ENCODE assay signal across 2 cellular contexts in genomic region chr22:19902245-19902699, GRCh38.
A peak's percentile ranks its signal among the peaks of the same experiment; 100 is the strongest.
TF ChIP-seq lines count a peak whose summit lies in the region.

No MANE protein-coding gene starts in this region.

TF ChIP-seq in K562, 482 proteins besides CTCF, POLR2A, EP300 and RAD21:
- TF ChIP-seq THAP12 (CRISPR knock-in tag; IDR thresholded peaks at IDR 0.05), result no peak
- TF ChIP-seq ZBTB11 (CRISPR knock-in tag; IDR thresholded peaks at IDR 0.05), result no peak
- TF ChIP-seq KLF13 (tag; IDR thresholded peaks at IDR 0.05; ENCODE audit: borderline replicate concordance, low read depth), result peak; percentile 37; the same call in 1 of the 2 replicates
- no peak for TF ChIP-seq ZNF407 (IDR thresholded peaks at IDR 0.05; ENCODE audit: low read depth)

TF ChIP-seq in SK-N-SH, 30 proteins besides CTCF, POLR2A, EP300 and RAD21:
- no peak for TF ChIP-seq ELF1 (IDR thresholded peaks at IDR 0.05)
- no peak for TF ChIP-seq USF2 (IDR thresholded peaks at IDR 0.05; ENCODE audit: borderline replicate concordance, low read depth, low read length)
- no peak for TF ChIP-seq CHD2 (IDR thresholded peaks at IDR 0.05; ENCODE audit: low read length, partially characterized antibody)
- TF ChIP-seq GATA2 (CRISPR knock-in tag; IDR thresholded peaks at IDR 0.05), result no peak
- TF ChIP-seq PBX3 (IDR thresholded peaks at IDR 0.05), result no peak
- TF ChIP-seq SMC3 (IDR thresholded peaks at IDR 0.05; ENCODE audit: low read depth, low read length), result no peak
- no peak for TF ChIP-seq TAF1 (IDR thresholded peaks at IDR 0.05; ENCODE audit: borderline replicate concordance, low read depth, low read length)
- TF ChIP-seq SIN3A (IDR thresholded peaks at IDR 0.05; ENCODE audit: borderline replicate concordance, low read depth, low read length), result no peak
- TF ChIP-seq FOXM1 (IDR thresholded peaks at IDR 0.05; ENCODE audit: low read depth), result no peak
- no peak for TF ChIP-seq YY1 (IDR thresholded peaks at IDR 0.05; ENCODE audit: low read depth)
- TF ChIP-seq FOXJ3 (CRISPR knock-in tag; IDR thresholded peaks at IDR 0.05), result no peak
- TF ChIP-seq IRF3 (IDR thresholded peaks at IDR 0.05; ENCODE audit: low read depth, low read length), result no peak
- TF ChIP-seq USF1 (IDR thresholded peaks at IDR 0.05; ENCODE audit: borderline replicate concordance, low read depth), result no peak
- TF ChIP-seq MEF2A (IDR thresholded peaks at IDR 0.05; ENCODE audit: borderline replicate concordance, low read depth), result no peak
- TF ChIP-seq JUND (IDR thresholded peaks at IDR 0.05), result no peak
- no peak for TF ChIP-seq TEAD4 (IDR thresholded peaks at IDR 0.05; ENCODE audit: borderline replicate concordance, insufficient read depth)
- TF ChIP-seq TCF12 (IDR thresholded peaks at IDR 0.05), result no peak
